In the genomic region with DNA sequence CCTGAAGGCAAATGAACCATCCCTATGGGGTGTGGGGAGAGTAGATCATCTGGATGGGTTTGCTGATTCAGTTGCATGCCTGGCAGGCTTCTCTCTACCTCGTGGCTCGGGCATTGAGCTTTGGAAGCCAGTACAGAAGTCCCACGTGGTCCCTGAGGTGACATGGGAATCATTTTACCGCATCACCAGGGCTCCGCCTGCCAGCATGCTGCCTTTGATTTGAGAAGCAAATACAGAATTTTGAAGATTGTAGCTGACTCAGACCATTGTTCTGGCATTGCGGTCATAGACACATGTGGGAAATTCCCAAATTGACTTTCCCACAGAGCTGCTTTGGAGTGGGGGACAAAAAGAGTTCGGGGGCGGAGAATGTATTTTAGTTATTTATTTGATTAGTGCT, we compare ENCODE assay signal across 18 cellular contexts.
DNase-seq lines count a peak whose midpoint lies in the region; ATAC-seq and TF ChIP-seq lines count a peak whose summit lies in the region.
"Had no signal": no experiment of that assay in that cellular context is flagged by ENCODE, and none has a peak within 500 bp of the region (broad histone marks: within the 10 kb centered on the region; RNA-seq: fewer than 3 reads in every experiment).

No MANE protein-coding gene starts in this region.

- peaks cover 0 to 17% (median 8%) of the 10 kb centered on the region in 7 donors for H3K4me1 Mint-ChIP-seq in naive thymus-derived CD4-positive, alpha-beta T cell

- H3K4me1 ChIP-seq in adipocyte (ENCODE audit: control insufficient read depth, insufficient read depth, low read length) (peaks cover 14% of the 10 kb centered on the region), gastrocnemius medialis (peaks cover 0 to 4% of the 10 kb centered on the region in 2 donors)
- peaks cover 0 to 28% of the 10 kb centered on the region in 2 donors for H3K4me1 ChIP-seq in naive thymus-derived CD4-positive, alpha-beta T cell (ENCODE audit: control insufficient read depth in 2 of 2, insufficient read depth in 2 of 2, low read length in 2 of 2)
- H3K4me1 ChIP-seq: right lobe of liver had no signal

- no peak for TF ChIP-seq POLR2A in gastrocnemius medialis (IDR thresholded peaks at IDR 0.05)

- H3K9me3 ChIP-seq in adipocyte (ENCODE audit: control insufficient read depth, low read length) (peaks cover 19% of the 10 kb centered on the region), gastrocnemius medialis (no peaks in the 10 kb centered on the region)
- H3K9me3 ChIP-seq in naive thymus-derived CD4-positive, alpha-beta T cell (ENCODE audit: control insufficient read depth in 2 of 3, low read length in 3 of 3) = no peaks in the 10 kb centered on the region
- H3K9me3 ChIP-seq: right lobe of liver had no signal

- H3K36me3 ChIP-seq in adipocyte (ENCODE audit: control insufficient read depth, insufficient read depth, low read length, severe bottlenecking) (no peaks in the 10 kb centered on the region), gastrocnemius medialis (no peaks in the 10 kb centered on the region)
- no peaks in the 10 kb centered on the region for H3K36me3 ChIP-seq in naive thymus-derived CD4-positive, alpha-beta T cell (ENCODE audit: control insufficient read depth in 2 of 3, insufficient read depth in 3 of 3, low read length in 3 of 3)
- H3K36me3 ChIP-seq: right lobe of liver had no signal

- TF ChIP-seq CTCF in gastrocnemius medialis (IDR thresholded peaks at IDR 0.05 in 4 of 5, conservative IDR thresholded peaks at IDR 0.05 in 1 of 5) = no peak

- peak; percentile 46 for DNase-seq in GM03348 (ENCODE audit: low spot score)
- peak; percentile 20 for DNase-seq in adipocyte (ENCODE audit: low read depth)
- DNase-seq in glomerular endothelial cell (ENCODE audit: extremely low read depth, low read depth, low spot score) = peak; percentile 3
- peak; percentile 15 to 51 for DNase-seq in gastrocnemius medialis
- DNase-seq in naive thymus-derived CD4-positive, alpha-beta T cell = no peak
- DNase-seq in NCI-H446 (lab: John Stamatoyannopoulos, UW) = no peak
- DNase-seq: activated naive CD8-positive, alpha-beta T cell treated with anti-CD3 and anti-CD28 coated beads, Interleukin-2, amount 50 U/mL, for 24 hours; CD8-positive, alpha-beta T cell; cortex of kidney; kidney; naive thymus-derived CD8-positive, alpha-beta T cell; NCI-H1048; NCI-H2227 treated with DMSO at 0.1 percent for 48 hours; PC-9; stimulated activated naive CD4-positive, alpha-beta T cell; T-helper 17 cell had no signal

- no peak overlapping the region for H3K9ac ChIP-seq in adipocyte (ENCODE audit: low read length)

- intact Hi-C loops in gastrocnemius medialis (cut with DNase I; ENCODE audit: low total_unique reads) = no loop called here
- intact Hi-C loops in naive thymus-derived CD4-positive, alpha-beta T cell (cut with micrococcal nuclease) = no loop called here

- peaks cover 0 to 3% (median 0%) of the 10 kb centered on the region in 5 donors for H3K27me3 Mint-ChIP-seq in naive thymus-derived CD4-positive, alpha-beta T cell
- H3K27me3 Mint-ChIP-seq: activated naive CD8-positive, alpha-beta T cell treated with anti-CD3 and anti-CD28 coated beads, Interleukin-2, amount 50 U/mL, for 24 hours had no signal

- no peaks in the 10 kb centered on the region for H3K9me3 Mint-ChIP-seq in naive thymus-derived CD4-positive, alpha-beta T cell
- H3K9me3 Mint-ChIP-seq: activated naive CD8-positive, alpha-beta T cell treated with anti-CD3 and anti-CD28 coated beads, Interleukin-2, amount 50 U/mL, for 24 hours; CD8-positive, alpha-beta T cell; naive thymus-derived CD8-positive, alpha-beta T cell had no signal

- H3K27me3 ChIP-seq in adipocyte (replicated peaks; ENCODE audit: control insufficient read depth, insufficient read depth, low read length) = no peaks in the 10 kb centered on the region
- H3K27me3 ChIP-seq in gastrocnemius medialis = no peaks in the 10 kb centered on the region
- no peaks in the 10 kb centered on the region for H3K27me3 ChIP-seq in naive thymus-derived CD4-positive, alpha-beta T cell (ENCODE audit: control insufficient read depth in 2 of 2, insufficient read depth in 2 of 2, low read length in 2 of 2)
- H3K27me3 ChIP-seq: right lobe of liver had no signal

- in situ Hi-C loops in gastrocnemius medialis (cut with MboI; ENCODE audit: low sequenced_read_pairs in 4 of 4) = no loop called here

- H3K27ac Mint-ChIP-seq in naive thymus-derived CD4-positive, alpha-beta T cell = no peak overlapping the region
- H3K27ac Mint-ChIP-seq: activated naive CD8-positive, alpha-beta T cell treated with anti-CD3 and anti-CD28 coated beads, Interleukin-2, amount 50 U/mL, for 24 hours; CD8-positive, alpha-beta T cell; T-helper 17 cell had no signal

- H3K4me3 Mint-ChIP-seq in naive thymus-derived CD4-positive, alpha-beta T cell = no peak overlapping the region
- H3K4me3 Mint-ChIP-seq: activated naive CD8-positive, alpha-beta T cell treated with anti-CD3 and anti-CD28 coated beads, Interleukin-2, amount 50 U/mL, for 24 hours; CD8-positive, alpha-beta T cell; naive thymus-derived CD8-positive, alpha-beta T cell; T-helper 17 cell had no signal

- no peaks in the 10 kb centered on the region for H3K36me3 Mint-ChIP-seq in naive thymus-derived CD4-positive, alpha-beta T cell
- H3K36me3 Mint-ChIP-seq: CD8-positive, alpha-beta T cell; naive thymus-derived CD8-positive, alpha-beta T cell had no signal

- H3K27ac ChIP-seq in gastrocnemius medialis = no peak overlapping the region
- no peak overlapping the region for H3K27ac ChIP-seq in naive thymus-derived CD4-positive, alpha-beta T cell (ENCODE audit: low read depth, low read length)
- H3K27ac ChIP-seq: PC-9, right lobe of liver had no signal

- no peak overlapping the region for H3K4me3 ChIP-seq in adipocyte (ENCODE audit: low read length)
- H3K4me3 ChIP-seq in gastrocnemius medialis = no peak overlapping the region
- no peak overlapping the region for H3K4me3 ChIP-seq in naive thymus-derived CD4-positive, alpha-beta T cell (ENCODE audit: low read length)
- H3K4me3 ChIP-seq: PC-9, right lobe of liver had no signal

- POLR2A ChIA-PET in naive thymus-derived CD4-positive, alpha-beta T cell (lab: Charles Lee) = no interaction called here

- ATAC-seq in gastrocnemius medialis (peak; percentile 33 to 85), HG03439 (IDR thresholded peaks at IDR 0.05; ENCODE audit: unreplicated experiment) (no peak)
- no peak for ATAC-seq in naive thymus-derived CD4-positive, alpha-beta T cell
- ATAC-seq: activated naive CD8-positive, alpha-beta T cell treated with anti-CD3 and anti-CD28 coated beads, Interleukin-2, amount 50 U/mL, for 24 hours; CD8-positive, alpha-beta T cell; naive thymus-derived CD8-positive, alpha-beta T cell; T-helper 17 cell had no signal

- CTCF ChIA-PET in naive thymus-derived CD4-positive, alpha-beta T cell (lab: Charles Lee) = no interaction called here

Comparison
In these comparisons a context has a peak if more than half of its experiments do, and no peak if none do; other contexts are left out.
1. DNase-seq: peak in GM03348 (single experiment), adipocyte (single experiment), glomerular endothelial cell (single experiment) and gastrocnemius medialis (2 of 2); none in naive thymus-derived CD4-positive, alpha-beta T cell (0 of 9) and NCI-H446 (0 of 2).
2. ATAC-seq: peak in gastrocnemius medialis (2 of 2); none in naive thymus-derived CD4-positive, alpha-beta T cell (single experiment) and HG03439 (single experiment).